ENCODE assay signal across 12 cellular contexts in the genomic region with DNA sequence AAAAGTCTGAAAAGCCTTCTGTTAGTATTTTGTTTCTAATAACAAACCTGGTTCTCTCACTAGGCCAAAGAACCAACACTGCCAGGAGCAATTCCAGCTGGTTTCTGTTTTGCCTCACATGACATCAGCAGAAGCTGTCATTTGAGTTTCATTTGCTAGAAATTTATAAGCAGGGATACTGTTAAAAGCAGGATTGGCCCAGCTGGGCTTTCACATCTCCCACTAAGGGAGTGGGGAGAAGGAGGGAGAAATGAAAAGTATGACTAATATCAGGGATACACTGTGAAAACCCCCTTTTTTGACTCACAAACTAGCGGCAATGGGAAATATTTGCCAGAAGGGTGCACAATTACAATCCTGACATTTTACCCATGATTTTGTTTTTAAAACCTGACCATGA. TPM values are rescaled to one million over a fixed set of nuclear protein-coding genes. Genes with fewer than 3 reads are reported as not detected.
DNase-seq lines count a peak whose midpoint lies in the region; ATAC-seq and TF ChIP-seq lines count a peak whose summit lies in the region.
"Had no signal": no experiment of that assay in that cellular context is flagged by ENCODE, and none has a peak within 500 bp of the region (broad histone marks: within the 10 kb centered on the region; RNA-seq: fewer than 3 reads in every experiment).

No MANE protein-coding gene starts in this region.

- WGBS in ovary, 3 donors = 6 to 13% (median 8%) methylated on average over 1 of the region's 1 CpG

- H3K4me3 ChIP-seq in fibroblast of pulmonary artery (replicated peaks; ENCODE audit: low read depth, low read length) (peak overlapping the region; percentile 67), ovary (peak overlapping the region; percentile 24)
- H3K4me3 ChIP-seq in CD4-positive, alpha-beta memory T cell (ENCODE audit: low read length in 2 of 2) = no peak overlapping the region

- CTCF ChIA-PET in CD4-positive, alpha-beta memory T cell (lab: Charles Lee; ENCODE audit: partially characterized antibody) = interaction anchor here (0.9 to 1.4 kb wide), 5 partner anchors 14 to 653 kb away, joined by 3 to 5 read pairs (median 3); no protein-coding TSS in a partner anchor

- intact Hi-C loops in ovary (cut with DNase I) = loop anchor here in 2 of 4 donors (5.0 to 10.0 kb wide), 2 partner anchors 51 to 73 kb away; a partner anchor contains a TSS
- intact Hi-C loops in CD4-positive, alpha-beta memory T cell (cut with micrococcal nuclease) = no loop called here

- peak overlapping the region in 1 of 2 donors; percentile 76 for H3K27ac ChIP-seq in ovary
- no peak overlapping the region for H3K27ac ChIP-seq in CD4-positive, alpha-beta memory T cell (ENCODE audit: low read depth, low read length)

- H3K27me3 ChIP-seq in ovary = no peaks in the 10 kb centered on the region
- H3K27me3 ChIP-seq in CD4-positive, alpha-beta memory T cell (ENCODE audit: insufficient read depth, low read length) = no peaks in the 10 kb centered on the region

- no peaks in the 10 kb centered on the region for H3K9me3 ChIP-seq in ovary
- H3K9me3 ChIP-seq in CD4-positive, alpha-beta memory T cell (ENCODE audit: control insufficient read depth in 1 of 2, low read length in 2 of 2) = no peaks in the 10 kb centered on the region

- POLR2A ChIA-PET in CD4-positive, alpha-beta memory T cell (lab: Charles Lee; ENCODE audit: partially characterized antibody) = no interaction called here

- peaks cover 0 to 6% (median 2%) of the 10 kb centered on the region in 4 donors for H3K4me1 Mint-ChIP-seq in CD4-positive, alpha-beta memory T cell

- no peak for TF ChIP-seq POLR2A in ovary (IDR thresholded peaks at IDR 0.05)

- H3K9me3 Mint-ChIP-seq in CD4-positive, alpha-beta memory T cell = no peaks in the 10 kb centered on the region

- H3K36me3 ChIP-seq in ovary = no peaks in the 10 kb centered on the region
- no peaks in the 10 kb centered on the region for H3K36me3 ChIP-seq in CD4-positive, alpha-beta memory T cell (ENCODE audit: insufficient read depth, low read length)

- TF ChIP-seq CTCF in fibroblast of pulmonary artery (IDR thresholded peaks at IDR 0.05; ENCODE audit: low read length, missing control alignments) = no peak
- TF ChIP-seq CTCF in ovary (IDR thresholded peaks at IDR 0.05) = no peak

- H3K4me1 ChIP-seq in ovary (ENCODE audit: insufficient read depth) = peaks cover 22% of the 10 kb centered on the region
- H3K4me1 ChIP-seq in CD4-positive, alpha-beta memory T cell (ENCODE audit: insufficient read depth, low read length) = peaks cover 5% of the 10 kb centered on the region

- DNase-seq in Ammon's horn (ENCODE audit: low spot score) (peak; percentile 27), SK-N-DZ (ENCODE audit: low spot score) (peak; percentile 55), fibroblast of pulmonary artery (ENCODE audit: low read depth) (peak; percentile 90), ovary (peak in 4 of 5 donors; percentile 58 to 72 (median 67))
- DNase-seq in activated CD4-positive, CD25-positive, alpha-beta regulatory T cell treated with anti-CD3 and anti-CD28 coated beads, Interleukin-2, amount 50 U/mL, for 72 hours = no peak
- DNase-seq in CD4-positive, alpha-beta memory T cell = no peak
- no peak for DNase-seq in effector CD4-positive, alpha-beta T cell
- DNase-seq: GF-D8, GOT3, KBM-7 had no signal

- TF ChIP-seq EP300 in ovary (IDR thresholded peaks at IDR 0.05) = no peak

- no peaks in the 10 kb centered on the region for H3K36me3 Mint-ChIP-seq in CD4-positive, alpha-beta memory T cell
- H3K36me3 Mint-ChIP-seq: activated naive CD8-positive, alpha-beta T cell had no signal

- no peak overlapping the region for H3K27ac Mint-ChIP-seq in CD4-positive, alpha-beta memory T cell
- H3K27ac Mint-ChIP-seq: activated naive CD8-positive, alpha-beta T cell had no signal

- ATAC-seq in HG03175 (IDR thresholded peaks at IDR 0.05; ENCODE audit: unreplicated experiment) = no peak

- H3K4me3 Mint-ChIP-seq in CD4-positive, alpha-beta memory T cell = no peak overlapping the region
- H3K4me3 Mint-ChIP-seq: activated naive CD8-positive, alpha-beta T cell had no signal

- H3K27me3 Mint-ChIP-seq in CD4-positive, alpha-beta memory T cell = no peaks in the 10 kb centered on the region
- H3K27me3 Mint-ChIP-seq: activated naive CD8-positive, alpha-beta T cell had no signal

RNA-seq across cellular contexts. Expression of a gene that starts 5.3 kb away (rescaled TPM):
- 3.2 and 3.9 TPM in 2 replicates for polyA plus RNA-seq in SK-N-DZ (2014; cell fraction: cytosol; rRNA removed)
- 2.1 and 2.9 TPM in 2 replicates for polyA plus RNA-seq in SK-N-DZ (2014; cell fraction: nucleus; rRNA removed)
- total RNA-seq in ovary = 100 to 1,000 TPM in 3 of 7 donors, 10 to 100 TPM in 4; 13.2 to 256 (median 92.2) TPM
- 100 to 1,000 TPM in 1 of 2 donors, 10 to 100 TPM in 1; 61.4 to 539 TPM for polyA plus RNA-seq in ovary
- not detected for total RNA-seq in CD4-positive, alpha-beta memory T cell
- polyA plus RNA-seq in CD4-positive, alpha-beta memory T cell = under 1 TPM; 0.02 TPM

Comparison
In these comparisons a context has a peak if more than half of its experiments do, and no peak if none do; other contexts are left out.
1. DNase-seq: peak in Ammon's horn (single experiment), SK-N-DZ (single experiment), fibroblast of pulmonary artery (single experiment) and ovary (4 of 5); none in activated CD4-positive, CD25-positive, alpha-beta regulatory T cell treated with anti-CD3 and anti-CD28 coated beads, Interleukin-2, amount 50 U/mL, for 72 hours (single experiment), CD4-positive, alpha-beta memory T cell (0 of 5) and effector CD4-positive, alpha-beta T cell (single experiment).
2. H3K4me3 ChIP-seq: peak in fibroblast of pulmonary artery (single experiment) and ovary (single experiment); none in CD4-positive, alpha-beta memory T cell (0 of 2).
3. RNA of a gene that starts 5.3 kb away (total RNA-seq): 13.2 to 256 TPM in ovary; not detected in CD4-positive, alpha-beta memory T cell; every median in the first group is over 10 times any median in the second.